Comparison of ENCODE assay signal across 18 cellular contexts in the genomic region with DNA sequence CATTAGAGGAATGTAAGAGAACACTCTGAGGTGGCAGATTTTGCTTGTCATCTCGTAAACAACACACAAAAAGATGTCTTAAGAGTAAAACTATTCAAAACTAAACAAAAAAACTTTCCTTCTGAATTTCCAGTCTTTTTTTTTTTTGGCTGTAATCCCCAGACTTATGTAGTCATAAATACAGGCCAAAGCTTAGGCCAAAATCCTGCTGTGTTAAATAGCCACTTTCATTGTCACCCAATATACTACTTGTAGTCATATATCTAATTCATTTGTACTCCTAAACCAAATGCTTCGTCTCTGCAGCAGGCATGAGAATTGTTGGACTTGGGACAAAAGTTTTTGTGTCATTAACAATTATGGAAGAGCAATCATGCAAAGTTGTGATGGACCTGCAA.
A peak's percentile ranks its signal among the peaks of the same experiment; 100 is the strongest.
DNase-seq lines count a peak whose midpoint lies in the region; ATAC-seq, FAIRE-seq and TF ChIP-seq lines count a peak whose summit lies in the region.
"Had no signal": no experiment of that assay in that cellular context is flagged by ENCODE, and none has a peak within 500 bp of the region (broad histone marks: within the 10 kb centered on the region; RNA-seq: fewer than 3 reads in every experiment).

No MANE protein-coding gene starts in this region.

- ATAC-seq in GM19035 (IDR thresholded peaks at IDR 0.05; ENCODE audit: unreplicated experiment), result no peak

- no peak for TF ChIP-seq CTCF in GM13977 (IDR thresholded peaks at IDR 0.05; ENCODE audit: extremely low read depth, insufficient read depth, missing control alignments)

- TF ChIP-seq RAD21 in Ishikawa (IDR thresholded peaks at IDR 0.05; ENCODE audit: low read depth), result no peak

- FAIRE-seq in H54 (lab: Jason Lieb, UNC), result no peak

- TF ChIP-seq EP300 in Ishikawa (IDR thresholded peaks at IDR 0.05; ENCODE audit: borderline replicate concordance), result no peak; the same call in 1 of the 2 replicates

- H3K27ac ChIP-seq in cingulate gyrus (ENCODE audit: low read depth, low read length), result peak overlapping the region; percentile 75
- peak overlapping the region; percentile 49 for H3K27ac ChIP-seq in substantia nigra (ENCODE audit: low read depth, low read length, poor library complexity, severe bottlenecking)
- H3K27ac ChIP-seq: HL-60 had no signal

- peak; percentile 12 to 64 for DNase-seq in NCI-H2081 (lab: John Stamatoyannopoulos, UW)
- DNase-seq in NCI-H2081 treated with DMSO at 0.1 percent for 48 hours (lab: John Stamatoyannopoulos, UW), result no peak
- no peak for DNase-seq in substantia nigra (lab: John Stamatoyannopoulos, UW)
- DNase-seq in GM13977 (ENCODE audit: low spot score), result no peak
- no peak for DNase-seq in H54 (ENCODE audit: insufficient read length, low spot score)
- DNase-seq: 8988T, GF-D8, Kasumi-1, MM.1S, NCI-H1092, NCI-H1436 treated with DMSO at 0.1 percent for 48 hours, NCI-H2171 treated with DMSO at 0.1 percent for 48 hours, NCI-H446 treated with DMSO at 0.1 percent for 48 hours, SHP77 had no signal

- in situ Hi-C loops in GM13977 (cut with MboI; ENCODE audit: low pct_unique_long_range_greater_than_20kb, low sequenced_read_pairs, unreplicated experiment), result no loop called here

- TF ChIP-seq POLR2A in H54 (IDR thresholded peaks at IDR 0.05; ENCODE audit: low read depth, low read length), result no peak

TF ChIP-seq in Ishikawa, 13 proteins besides CTCF, POLR2A, EP300 and RAD21:
- TF ChIP-seq FOXM1 (IDR thresholded peaks at IDR 0.05; ENCODE audit: borderline replicate concordance, low read depth) (no peak), TCF12 (IDR thresholded peaks at IDR 0.05; ENCODE audit: low read depth) (no peak), EGR1 (IDR thresholded peaks at IDR 0.05) (no peak), NFIC (IDR thresholded peaks at IDR 0.05) (peak; percentile 91), TEAD4 (IDR thresholded peaks at IDR 0.05) (peak; percentile 42; the same call in 1 of the 2 replicates)

Comparison
In these comparisons a context has a peak if more than half of its experiments do, and no peak if none do; other contexts are left out.
1. DNase-seq: peak in NCI-H2081 (2 of 2); none in NCI-H2081 treated with DMSO at 0.1 percent for 48 hours (single experiment), substantia nigra (0 of 49), GM13977 (single experiment) and H54 (single experiment).